ENCODE assay signal across 1 cellular context in the genomic region with DNA sequence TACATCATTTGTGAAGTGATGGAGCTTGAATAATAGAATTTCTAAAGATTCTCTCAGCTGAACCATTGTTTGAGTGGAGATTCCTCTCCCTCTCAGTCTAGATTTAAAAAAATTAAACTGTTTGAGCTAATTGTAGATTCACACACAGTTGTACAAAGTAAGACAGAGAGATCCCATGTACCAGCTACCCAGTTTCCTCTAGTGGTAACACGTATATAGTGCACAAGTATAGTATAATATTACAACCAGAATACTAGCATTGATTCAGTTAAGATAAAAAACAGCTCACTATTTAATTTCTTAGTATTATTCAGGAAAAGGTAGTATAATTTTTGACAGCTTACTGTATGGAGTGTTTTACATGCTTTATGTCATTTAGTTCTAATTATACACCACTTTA.
TF ChIP-seq lines count a peak whose summit lies in the region.

No MANE protein-coding gene starts in this region.

TF ChIP-seq in GM12878, 131 proteins besides CTCF, POLR2A, EP300 and RAD21 (continued from another document):
- TF ChIP-seq, protein P1, sequence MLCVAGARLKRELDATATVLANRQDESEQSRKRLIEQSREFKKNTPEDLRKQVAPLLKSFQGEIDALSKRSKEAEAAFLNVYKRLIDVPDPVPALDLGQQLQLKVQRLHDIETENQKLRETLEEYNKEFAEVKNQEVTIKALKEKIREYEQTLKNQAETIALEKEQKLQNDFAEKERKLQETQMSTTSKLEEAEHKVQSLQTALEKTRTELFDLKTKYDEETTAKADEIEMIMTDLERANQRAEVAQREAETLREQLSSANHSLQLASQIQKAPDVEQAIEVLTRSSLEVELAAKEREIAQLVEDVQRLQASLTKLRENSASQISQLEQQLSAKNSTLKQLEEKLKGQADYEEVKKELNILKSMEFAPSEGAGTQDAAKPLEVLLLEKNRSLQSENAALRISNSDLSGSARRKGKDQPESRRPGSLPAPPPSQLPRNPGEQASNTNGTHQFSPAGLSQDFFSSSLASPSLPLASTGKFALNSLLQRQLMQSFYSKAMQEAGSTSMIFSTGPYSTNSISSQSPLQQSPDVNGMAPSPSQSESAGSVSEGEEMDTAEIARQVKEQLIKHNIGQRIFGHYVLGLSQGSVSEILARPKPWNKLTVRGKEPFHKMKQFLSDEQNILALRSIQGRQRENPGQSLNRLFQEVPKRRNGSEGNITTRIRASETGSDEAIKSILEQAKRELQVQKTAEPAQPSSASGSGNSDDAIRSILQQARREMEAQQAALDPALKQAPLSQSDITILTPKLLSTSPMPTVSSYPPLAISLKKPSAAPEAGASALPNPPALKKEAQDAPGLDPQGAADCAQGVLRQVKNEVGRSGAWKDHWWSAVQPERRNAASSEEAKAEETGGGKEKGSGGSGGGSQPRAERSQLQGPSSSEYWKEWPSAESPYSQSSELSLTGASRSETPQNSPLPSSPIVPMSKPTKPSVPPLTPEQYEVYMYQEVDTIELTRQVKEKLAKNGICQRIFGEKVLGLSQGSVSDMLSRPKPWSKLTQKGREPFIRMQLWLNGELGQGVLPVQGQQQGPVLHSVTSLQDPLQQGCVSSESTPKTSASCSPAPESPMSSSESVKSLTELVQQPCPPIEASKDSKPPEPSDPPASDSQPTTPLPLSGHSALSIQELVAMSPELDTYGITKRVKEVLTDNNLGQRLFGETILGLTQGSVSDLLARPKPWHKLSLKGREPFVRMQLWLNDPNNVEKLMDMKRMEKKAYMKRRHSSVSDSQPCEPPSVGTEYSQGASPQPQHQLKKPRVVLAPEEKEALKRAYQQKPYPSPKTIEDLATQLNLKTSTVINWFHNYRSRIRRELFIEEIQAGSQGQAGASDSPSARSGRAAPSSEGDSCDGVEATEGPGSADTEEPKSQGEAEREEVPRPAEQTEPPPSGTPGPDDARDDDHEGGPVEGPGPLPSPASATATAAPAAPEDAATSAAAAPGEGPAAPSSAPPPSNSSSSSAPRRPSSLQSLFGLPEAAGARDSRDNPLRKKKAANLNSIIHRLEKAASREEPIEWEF (IDR thresholded peaks at IDR 0.05; ENCODE audit: insufficient replicate concordance, low read depth, low read length) = no peak
- TF ChIP-seq, protein P2, sequence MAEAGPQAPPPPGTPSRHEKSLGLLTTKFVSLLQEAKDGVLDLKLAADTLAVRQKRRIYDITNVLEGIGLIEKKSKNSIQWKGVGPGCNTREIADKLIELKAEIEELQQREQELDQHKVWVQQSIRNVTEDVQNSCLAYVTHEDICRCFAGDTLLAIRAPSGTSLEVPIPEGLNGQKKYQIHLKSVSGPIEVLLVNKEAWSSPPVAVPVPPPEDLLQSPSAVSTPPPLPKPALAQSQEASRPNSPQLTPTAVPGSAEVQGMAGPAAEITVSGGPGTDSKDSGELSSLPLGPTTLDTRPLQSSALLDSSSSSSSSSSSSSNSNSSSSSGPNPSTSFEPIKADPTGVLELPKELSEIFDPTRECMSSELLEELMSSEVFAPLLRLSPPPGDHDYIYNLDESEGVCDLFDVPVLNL (IDR thresholded peaks at IDR 0.05; ENCODE audit: low read depth, low read length) = no peak
- no peak for TF ChIP-seq ZBED1 (IDR thresholded peaks at IDR 0.05; ENCODE audit: borderline replicate concordance)
- no peak for TF ChIP-seq SMC3 (IDR thresholded peaks at IDR 0.05; ENCODE audit: borderline replicate concordance, low read length)
- TF ChIP-seq, protein P3, sequence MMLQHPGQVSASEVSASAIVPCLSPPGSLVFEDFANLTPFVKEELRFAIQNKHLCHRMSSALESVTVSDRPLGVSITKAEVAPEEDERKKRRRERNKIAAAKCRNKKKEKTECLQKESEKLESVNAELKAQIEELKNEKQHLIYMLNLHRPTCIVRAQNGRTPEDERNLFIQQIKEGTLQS (IDR thresholded peaks at IDR 0.05; ENCODE audit: borderline replicate concordance, extremely low read depth, low read depth, low read length) = no peak
- TF ChIP-seq STAT1 (conservative IDR thresholded peaks at IDR 0.05) = no peak
- no peak for TF ChIP-seq E4F1 (IDR thresholded peaks at IDR 0.05; ENCODE audit: borderline replicate concordance, partially characterized antibody)
- TF ChIP-seq CBX3 (IDR thresholded peaks at IDR 0.05; ENCODE audit: borderline replicate concordance, low read depth) = no peak
